In genomic region chr1:13793088-13793730, GRCh38 we compare ENCODE assay signal across 18 cellular contexts.
DNase-seq lines count a peak whose midpoint lies in the region; ATAC-seq and TF ChIP-seq lines count a peak whose summit lies in the region.
"Had no signal": no experiment of that assay in that cellular context is flagged by ENCODE, and none has a peak within 500 bp of the region (broad histone marks: within the 10 kb centered on the region; RNA-seq: fewer than 3 reads in every experiment).

No MANE protein-coding gene starts in this region.

- H3K4me3 ChIP-seq in CD8-positive, alpha-beta T cell (ENCODE audit: low read depth, low read length) = no peak overlapping the region
- H3K4me3 ChIP-seq in GM12865 (ENCODE audit: low read depth, low read length) (no peak overlapping the region), ascending aorta (no peak overlapping the region), psoas muscle (no peak overlapping the region)
- H3K4me3 ChIP-seq in effector memory CD4-positive, alpha-beta T cell (ENCODE audit: insufficient read depth, low read depth, low read length, poor library complexity, severe bottlenecking) = no peak overlapping the region
- H3K4me3 ChIP-seq: Peyer's patch, right lobe of liver had no signal

- peak overlapping the region; percentile 37 for H3K27ac Mint-ChIP-seq in CD8-positive, alpha-beta T cell
- H3K27ac Mint-ChIP-seq: activated naive CD4-positive, alpha-beta T cell treated with anti-CD3 and anti-CD28 coated beads, Interleukin-2, amount 10 ng/mL, durations not matched to agents 7 days and 5 days; dendritic cell treated with granulocyte-macrophage colony-stimulating factor and Interleukin-4, amounts not matched to agents 40 ng/mL and 50 ng/mL, for 4 days had no signal

- no peaks in the 10 kb centered on the region for H3K27me3 Mint-ChIP-seq in CD8-positive, alpha-beta T cell (ENCODE audit: low read depth)
- H3K27me3 Mint-ChIP-seq: activated naive CD4-positive, alpha-beta T cell treated with anti-CD3 and anti-CD28 coated beads, Interleukin-2, amount 10 ng/mL, durations not matched to agents 7 days and 5 days; dendritic cell treated with granulocyte-macrophage colony-stimulating factor and Interleukin-4, amounts not matched to agents 40 ng/mL and 50 ng/mL, for 4 days had no signal

- peaks cover 74% of the 10 kb centered on the region for H3K4me1 Mint-ChIP-seq in CD8-positive, alpha-beta T cell (ENCODE audit: low read depth)

- H3K4me3 Mint-ChIP-seq in CD8-positive, alpha-beta T cell = no peak overlapping the region
- H3K4me3 Mint-ChIP-seq: activated naive CD4-positive, alpha-beta T cell treated with anti-CD3 and anti-CD28 coated beads, Interleukin-2, amount 10 ng/mL, durations not matched to agents 7 days and 5 days; dendritic cell treated with granulocyte-macrophage colony-stimulating factor and Interleukin-4, amounts not matched to agents 40 ng/mL and 50 ng/mL, for 4 days had no signal

- WGBS in psoas muscle, 3 donors = 50 to 88% (median 80%) methylated on average over 14 of the region's 14 CpGs

- TF ChIP-seq CTCF in CD8-positive, alpha-beta T cell (IDR thresholded peaks at IDR 0.05) = no peak
- no peak for TF ChIP-seq CTCF in GM12865 (IDR thresholded peaks at IDR 0.05; ENCODE audit: insufficient read depth, low read depth, low read length, missing control alignments)
- TF ChIP-seq CTCF in ascending aorta (IDR thresholded peaks at IDR 0.05) = no peak
- TF ChIP-seq CTCF in psoas muscle (IDR thresholded peaks at IDR 0.05) = no peak

- peaks cover 32% of the 10 kb centered on the region for H3K4me1 ChIP-seq in CD8-positive, alpha-beta T cell (ENCODE audit: insufficient read depth, low read length)
- H3K4me1 ChIP-seq in ascending aorta (peaks cover 3 to 20% of the 10 kb centered on the region in 2 donors), psoas muscle (peaks cover 46% of the 10 kb centered on the region)
- H3K4me1 ChIP-seq in effector memory CD4-positive, alpha-beta T cell (ENCODE audit: control insufficient read depth, insufficient read depth, low read length, poor library complexity, severe bottlenecking) = no peaks in the 10 kb centered on the region
- H3K4me1 ChIP-seq: BE2C, Peyer's patch, right lobe of liver had no signal

- H3K27ac ChIP-seq in CD8-positive, alpha-beta T cell (ENCODE audit: low read depth, low read length) = no peak overlapping the region
- H3K27ac ChIP-seq in ascending aorta (peak overlapping the region; percentile 74 to 80), psoas muscle (peak overlapping the region; percentile 82)
- no peak overlapping the region for H3K27ac ChIP-seq in effector memory CD4-positive, alpha-beta T cell (ENCODE audit: insufficient read depth, low read length, poor library complexity, severe bottlenecking)
- H3K27ac ChIP-seq: Peyer's patch, right lobe of liver had no signal

- no peaks in the 10 kb centered on the region for H3K9me3 Mint-ChIP-seq in CD8-positive, alpha-beta T cell
- H3K9me3 Mint-ChIP-seq: activated naive CD4-positive, alpha-beta T cell treated with anti-CD3 and anti-CD28 coated beads, Interleukin-2, amount 10 ng/mL, durations not matched to agents 7 days and 5 days; dendritic cell treated with granulocyte-macrophage colony-stimulating factor and Interleukin-4, amounts not matched to agents 40 ng/mL and 50 ng/mL, for 4 days had no signal

- no peak for ATAC-seq in CD8-positive, alpha-beta T cell
- ATAC-seq in psoas muscle = peak; percentile 50 to 78 (median 63)
- no peak for ATAC-seq in HG03025 (IDR thresholded peaks at IDR 0.05; ENCODE audit: low FRiP score, unreplicated experiment)
- ATAC-seq: right lobe of liver had no signal

- H3K27me3 ChIP-seq in CD8-positive, alpha-beta T cell (ENCODE audit: insufficient read depth, low read length) = no peaks in the 10 kb centered on the region
- H3K27me3 ChIP-seq in ascending aorta (no peaks in the 10 kb centered on the region), psoas muscle (ENCODE audit: insufficient read depth in 3 of 3, low read length in 2 of 3) (no peaks in the 10 kb centered on the region)
- H3K27me3 ChIP-seq in effector memory CD4-positive, alpha-beta T cell (replicated peaks; ENCODE audit: control insufficient read depth, insufficient read depth, low read length, poor library complexity, severe bottlenecking) = no peaks in the 10 kb centered on the region
- H3K27me3 ChIP-seq: BE2C, Peyer's patch, right lobe of liver had no signal

- POLR2A ChIA-PET in CD8-positive, alpha-beta T cell (lab: Charles Lee) = interaction anchor here (0.9 to 1.4 kb wide), 3 partner anchors 9 to 60 kb away, joined by 3 read pairs; no protein-coding TSS in a partner anchor

- H3K36me3 ChIP-seq in CD8-positive, alpha-beta T cell (ENCODE audit: insufficient read depth, low read length) = peaks cover 11% of the 10 kb centered on the region
- peaks cover 7% of the 10 kb centered on the region in 2 donors for H3K36me3 ChIP-seq in ascending aorta
- H3K36me3 ChIP-seq in psoas muscle (ENCODE audit: insufficient read depth in 1 of 2, low read depth in 1 of 2) = peaks cover 0 to 10% of the 10 kb centered on the region in 2 donors
- H3K36me3 ChIP-seq in effector memory CD4-positive, alpha-beta T cell (ENCODE audit: control insufficient read depth, insufficient read depth, low read length) = peaks cover 26% of the 10 kb centered on the region
- H3K36me3 ChIP-seq: BE2C had no signal

- DNase-seq in CD8-positive, alpha-beta T cell = no peak
- DNase-seq in GM12865 (ENCODE audit: low read depth) (peak; percentile 33), ascending aorta (ENCODE audit: low spot score in 2 of 2) (no peak), psoas muscle (peak in 1 of 2 donors; percentile 43), DMS114 treated with DMSO at 0.1 percent for 48 hours (lab: John Stamatoyannopoulos, UW; ENCODE audit: unreplicated experiment) (no peak)
- DNase-seq in effector memory CD4-positive, alpha-beta T cell = no peak
- DNase-seq: activated CD4-positive, CD25-positive, alpha-beta regulatory T cell treated with anti-CD3 and anti-CD28 coated beads, Interleukin-2, amount 50 U/mL, for 72 hours; activated naive CD4-positive, alpha-beta T cell treated with anti-CD3 and anti-CD28 coated beads, Interleukin-2, amount 10 ng/mL, durations not matched to agents 7 days and 5 days; BE2C; DMS 273 treated with DMSO at 0.1 percent for 48 hours; GDM1; NCI-H1436 treated with DMSO at 0.1 percent for 48 hours; NCI-H82; Peyer's patch; right lobe of liver; T1000 had no signal

- peaks cover 64% of the 10 kb centered on the region for H3K36me3 Mint-ChIP-seq in CD8-positive, alpha-beta T cell

- CTCF ChIA-PET in CD8-positive, alpha-beta T cell (lab: Charles Lee) = no interaction called here

- intact Hi-C loops in CD8-positive, alpha-beta T cell (cut with DNase I, micrococcal nuclease) = loop anchor here in 1 of 2 experiments (5.0 kb wide), 1 partner anchor 116 kb away; no protein-coding TSS in a partner anchor
- intact Hi-C loops in ascending aorta (cut with DNase I) (loop anchor here (2.0 to 5.0 kb wide), 2 partner anchors 44 to 91 kb away; partner anchors contain the start of gene PRDM2), psoas muscle (cut with DNase I) (loop anchor here in 1 of 2 donors (5.0 kb wide), 1 partner anchor 829 kb away; no protein-coding TSS in a partner anchor)

- H3K9me3 ChIP-seq in CD8-positive, alpha-beta T cell (ENCODE audit: low read length) = no peaks in the 10 kb centered on the region
- H3K9me3 ChIP-seq in ascending aorta = no peaks in the 10 kb centered on the region
- H3K9me3 ChIP-seq in psoas muscle = no peaks in the 10 kb centered on the region
- H3K9me3 ChIP-seq in effector memory CD4-positive, alpha-beta T cell (ENCODE audit: control insufficient read depth, low read length) = no peaks in the 10 kb centered on the region
- H3K9me3 ChIP-seq: BE2C, Peyer's patch, right lobe of liver had no signal

Comparison
In these comparisons a context has a peak if more than half of its experiments do, and no peak if none do; other contexts are left out.
1. ATAC-seq: peak in psoas muscle (4 of 4); none in CD8-positive, alpha-beta T cell (single experiment) and HG03025 (single experiment).
2. H3K27ac ChIP-seq: peak in ascending aorta (2 of 2) and psoas muscle (single experiment); none in CD8-positive, alpha-beta T cell (single experiment) and effector memory CD4-positive, alpha-beta T cell (single experiment).